8 cellular contexts compared by ENCODE assay signal in genomic region chr20:50450961-50451752, GRCh38. TPM values are rescaled to one million over a fixed set of nuclear protein-coding genes. Genes with fewer than 3 reads are reported as not detected.
DNase-seq lines count a peak whose midpoint lies in the region; ATAC-seq, FAIRE-seq and TF ChIP-seq lines count a peak whose summit lies in the region.

No MANE protein-coding gene starts in this region.

- peaks cover 2% of the 10 kb centered on the region; the same call in 1 of the 2 replicates for H3K23me2 ChIP-seq in H1 (ENCODE audit: low read depth, low read length)

- TF ChIP-seq POLR2A in H1 (IDR thresholded peaks at IDR 0.05; ENCODE audit: control extremely low read depth in 1 of 2, low read depth in 2 of 2, low read length in 2 of 2) (no peak), ovary (IDR thresholded peaks at IDR 0.05) (no peak)

- no peaks in the 10 kb centered on the region for H3K36me3 Mint-ChIP-seq in glutamatergic neuron (ENCODE audit: unreplicated experiment)

- TF ChIP-seq EP300 in H1 (IDR thresholded peaks at IDR 0.05; ENCODE audit: borderline replicate concordance in 1 of 2, low read depth in 2 of 2, low read length in 2 of 2), result 0 out of 3 replicates have a peak, but pooled peaks of 1 of the 2 experiments have one; percentile 22
- no peak for TF ChIP-seq EP300 in ovary (IDR thresholded peaks at IDR 0.05)

- no peak overlapping the region for H3K23ac ChIP-seq in H1 (ENCODE audit: insufficient read length)

- H3K36me3 ChIP-seq in H1 (ENCODE audit: control insufficient read depth in 2 of 4, insufficient read depth in 4 of 4, low read length in 3 of 4) (no peaks in the 10 kb centered on the region), ovary (no peaks in the 10 kb centered on the region)

- no peaks in the 10 kb centered on the region for H3K79me2 ChIP-seq in H1 (ENCODE audit: control insufficient read depth in 1 of 2, insufficient read depth in 2 of 2, low read length in 2 of 2)

- H4K20me1 ChIP-seq in H1 (replicated peaks in 1 of 2; ENCODE audit: control insufficient read depth in 1 of 2, insufficient read depth in 2 of 2, low read length in 2 of 2), result no peaks in the 10 kb centered on the region

- no peaks in the 10 kb centered on the region for H3K4me1 Mint-ChIP-seq in glutamatergic neuron (ENCODE audit: low read depth, unreplicated experiment)

- H3K9me3 Mint-ChIP-seq in glutamatergic neuron (ENCODE audit: unreplicated experiment), result peaks cover 5% of the 10 kb centered on the region

- no peaks in the 10 kb centered on the region for H3K27me3 ChIP-seq in H1 (replicated peaks in 1 of 4; ENCODE audit: control insufficient read depth in 3 of 4, extremely low read depth in 1 of 4, insufficient read depth in 3 of 4, low read length in 3 of 4)
- no peaks in the 10 kb centered on the region for H3K27me3 ChIP-seq in ovary

- H3K18ac ChIP-seq in H1 (ENCODE audit: extremely low read depth, low read length), result peak overlapping the region; percentile 83

- ATAC-seq in HG02588 (IDR thresholded peaks at IDR 0.05; ENCODE audit: unreplicated experiment), result peak; percentile 76

- no peak overlapping the region for H2BK120ac ChIP-seq in H1 (replicated peaks; ENCODE audit: low read depth, low read length)

- FAIRE-seq in H1 (lab: Jason Lieb, UNC), result no peak

- H3K4me1 ChIP-seq in H1 (replicated peaks in 1 of 4; ENCODE audit: control insufficient read depth in 3 of 4, insufficient read depth in 4 of 4, low read length in 3 of 4), result peaks cover 0 to 5% (median 3%) of the 10 kb centered on the region in 4 experiments; a peak in 4 of 7 replicates
- peaks cover 6% of the 10 kb centered on the region for H3K4me1 ChIP-seq in ovary (ENCODE audit: insufficient read depth)

- peaks cover 3% of the 10 kb centered on the region for H3K27me3 Mint-ChIP-seq in glutamatergic neuron (ENCODE audit: unreplicated experiment)

- peak overlapping the region; percentile 75 for H2BK5ac ChIP-seq in H1 (ENCODE audit: low read depth, low read length)

- DNase-seq in SKM-1 treated with dmso at 0.1 percent for 144 hours (lab: John Stamatoyannopoulos, UW; ENCODE audit: unreplicated experiment) (peak; percentile 61), SKM-1 (lab: John Stamatoyannopoulos, UW; ENCODE audit: unreplicated experiment) (no peak), NOMO-1 (lab: John Stamatoyannopoulos, UW; ENCODE audit: unreplicated experiment in 2 of 2) (peak; percentile 74 to 85), H1 (ENCODE audit: low read depth in 1 of 2, low spot score in 2 of 2) (peak in 1 of 2 experiments; percentile 62), ovary (peak in 3 of 5 donors; percentile 51 to 68 (median 55)), glutamatergic neuron (no peak)
- DNase-seq in activated effector memory CD4-positive, alpha-beta T cell treated with Interleukin-2 at 50 U/mL for 16 hours, result no peak

- H3K27ac ChIP-seq in H1 (ENCODE audit: low read depth, low read length) (no peak overlapping the region), ovary (peak overlapping the region; percentile 39 to 46)

- POLR2A ChIA-PET in H1 (lab: Charles Lee; ENCODE audit: partially characterized antibody), result interaction anchor here (1.4 kb wide), 1 partner anchor 261 kb away, joined by 3 read pairs; the partner anchor contains the start of gene CEBPB

- H4K8ac ChIP-seq in H1 (ENCODE audit: extremely low read depth, insufficient read depth, low read length), result peak overlapping the region; percentile 57; the same call in 1 of the 2 replicates

- H3K9ac ChIP-seq in H1 (replicated peaks in 1 of 4; ENCODE audit: extremely low read depth in 1 of 4, low read depth in 3 of 4, low read length in 3 of 4), result no peak overlapping the region

- H3K4me2 ChIP-seq in H1 (ENCODE audit: insufficient read depth in 1 of 2, low read depth in 2 of 2, low read length in 2 of 2), result peak overlapping the region; percentile 44 to 48

- H2BK15ac ChIP-seq in H1 (ENCODE audit: low read length), result peak overlapping the region; percentile 61; the same call in 1 of the 2 replicates

- H3K79me1 ChIP-seq in H1 (ENCODE audit: low read depth, low read length), result no peaks in the 10 kb centered on the region

- H3K4me3 ChIP-seq in H1 (ENCODE audit: extremely low read depth in 1 of 4, insufficient read depth in 2 of 4, low read depth in 3 of 4, low read length in 4 of 4), result no peak overlapping the region; a peak in 1 of 8 replicates
- peak overlapping the region; percentile 6 for H3K4me3 ChIP-seq in ovary

- H3K14ac ChIP-seq in H1 (ENCODE audit: insufficient read length), result no peak overlapping the region

- no peak overlapping the region for H3K4me3 Mint-ChIP-seq in glutamatergic neuron (ENCODE audit: unreplicated experiment)

- peak overlapping the region; percentile 30 for H4K91ac ChIP-seq in H1 (replicated peaks; ENCODE audit: insufficient read length, low read length)

- no peaks in the 10 kb centered on the region for H3K9me3 ChIP-seq in H1 (ENCODE audit: insufficient read depth in 2 of 2, low read depth in 1 of 2, low read length in 1 of 2)
- H3K9me3 ChIP-seq in ovary, result no peaks in the 10 kb centered on the region

- no peak overlapping the region for H3K56ac ChIP-seq in H1 (replicated peaks; ENCODE audit: insufficient read length, low read depth, low read length)

- H4K5ac ChIP-seq in H1 (ENCODE audit: insufficient read length, low read depth, low read length), result peak overlapping the region; percentile 24

- H2AK5ac ChIP-seq in H1 (ENCODE audit: low read depth, low read length), result no peak overlapping the region

- no peak overlapping the region for H3K27ac Mint-ChIP-seq in glutamatergic neuron (ENCODE audit: unreplicated experiment)

- peak overlapping the region; percentile 84 for H2BK12ac ChIP-seq in H1 (ENCODE audit: low read depth, low read length)

- TF ChIP-seq RAD21 in H1 (IDR thresholded peaks at IDR 0.05 in 1 of 2, conservative IDR thresholded peaks at IDR 0.05 in 1 of 2; ENCODE audit: low read depth in 2 of 2, low read length in 2 of 2), result no peak; a peak in 1 of 4 replicates

- TF ChIP-seq CTCF in H1 (IDR thresholded peaks at IDR 0.05; ENCODE audit: control extremely low read depth in 1 of 3, insufficient read depth in 1 of 3, low read depth in 1 of 3, low read length in 3 of 3), result no peak
- TF ChIP-seq CTCF in ovary (IDR thresholded peaks at IDR 0.05), result no peak
- no peak for TF ChIP-seq CTCF in glutamatergic neuron (IDR thresholded peaks at IDR 0.05; ENCODE audit: partially characterized antibody, unreplicated experiment)

- H2AFZ ChIP-seq in H1 (ENCODE audit: low read length), result peak overlapping the region; percentile 25

- CTCF ChIA-PET in H1 (lab: Charles Lee; ENCODE audit: partially characterized antibody), result interaction anchor here (0.9 to 2.0 kb wide), 9 partner anchors 9 to 480 kb away, joined by 3 to 16 read pairs (median 3); no protein-coding TSS in a partner anchor

- no peak overlapping the region for H2BK20ac ChIP-seq in H1 (ENCODE audit: low read length)

- no peak overlapping the region for H3K4ac ChIP-seq in H1 (replicated peaks; ENCODE audit: insufficient read length, low read depth, low read length)

- 59% methylated on average over 19 of the region's 19 CpGs; no CpG with 5 or more reads in 1 of the 2 experiments for WGBS in H1 (ENCODE audit: extremely low coverage in 1 of 2, insufficient coverage in 1 of 2, insufficient read length in 1 of 2, insufficient replicate concordance in 2 of 2, low coverage in 1 of 2, low lambda C conversion rate in 2 of 2, missing lambda C conversion rate in 1 of 2), 2 experiments
- WGBS in ovary, 3 donors, result 30 to 34% (median 33%) methylated on average over 19 of the region's 19 CpGs

- intact Hi-C loops in ovary (cut with DNase I), result loop anchor here in 1 of 4 donors (10.0 kb wide), 1 partner anchor 136 kb away; no protein-coding TSS in a partner anchor

TF ChIP-seq in H1, 55 proteins besides CTCF, POLR2A, EP300 and RAD21:
- peak; percentile 47; the same call in 1 of the 2 replicates for TF ChIP-seq CEBPB (IDR thresholded peaks at IDR 0.05; ENCODE audit: low read depth, low read length)
- TF ChIP-seq MAFK (IDR thresholded peaks at IDR 0.05; ENCODE audit: low read depth, low read length), result no peak
- no peak for TF ChIP-seq RXRA (IDR thresholded peaks at IDR 0.05; ENCODE audit: insufficient read depth, low read depth, low read length)
- no peak for TF ChIP-seq KDM1A (IDR thresholded peaks at IDR 0.05; ENCODE audit: borderline replicate concordance, low read length)
- TF ChIP-seq TEAD4 (IDR thresholded peaks at IDR 0.05; ENCODE audit: low read depth, low read length), result peak; percentile 91
- TF ChIP-seq SUZ12 (IDR thresholded peaks at IDR 0.05; ENCODE audit: low read length), result no peak
- no peak for TF ChIP-seq KDM4A (IDR thresholded peaks at IDR 0.05; ENCODE audit: low read depth, low read length, severe bottlenecking)
- no peak for TF ChIP-seq NRF1 (IDR thresholded peaks at IDR 0.05; ENCODE audit: low read depth, low read length)
TF ChIP-seq in H1: peak in this region for 2.

RNA-seq across cellular contexts. Expression of gene PTPN1, which starts 59.0 kb away (rescaled TPM):
- 30.8 and 32.1 TPM in 2 replicates for total RNA-seq in H1 (2021; fragmentation: NEBNext Ultra II Directional; extraction: Animal tissue kit (Norgen Biotek cat#: 25700))
- 18.4 and 18.6 TPM in 2 replicates for polyA plus RNA-seq in H1 (2011; rRNA removed)
- 18.0 TPM for polyA plus RNA-seq in H1 (2011; cell fraction: cytosol; rRNA removed)
- polyA plus RNA-seq in H1 (2011; cell fraction: nucleus; rRNA removed), result 19.0 TPM
- 20.7 to 26.6 TPM (median 24.5 TPM) in 4 replicates for polyA plus RNA-seq in H1 (2012, experiment 1 of 2)
- 15.2 TPM for polyA plus RNA-seq in H1 (2012, experiment 2 of 2)
- 24.8 TPM for polyA plus RNA-seq in H1 (2013, experiment 1 of 2)
- 23.8 TPM for polyA plus RNA-seq in H1 (2013, experiment 2 of 2)
- 18.1 and 19.4 TPM in 2 replicates for polyA minus RNA-seq in H1 (2011; rRNA and poly(A)+ RNA removed)
- polyA minus RNA-seq in H1 (2011; cell fraction: cytosol; rRNA and poly(A)+ RNA removed), result 10.7 TPM
- polyA minus RNA-seq in H1 (2011; cell fraction: nucleus; rRNA and poly(A)+ RNA removed), result 15.3 TPM
- 10 to 100 TPM; 17.6 to 31.1 (median 26.6) TPM for total RNA-seq in ovary
- polyA plus RNA-seq in ovary, result 10 to 100 TPM; 24.6 to 36.7 TPM
- total RNA-seq in glutamatergic neuron (ENCODE audit: unreplicated experiment), result 47.5 TPM

Comparison
In these comparisons a context has a peak if more than half of its experiments do, and no peak if none do; other contexts are left out.
1. DNase-seq: peak in SKM-1 treated with dmso at 0.1 percent for 144 hours (single experiment), NOMO-1 (2 of 2) and ovary (3 of 5); none in SKM-1 (single experiment), activated effector memory CD4-positive, alpha-beta T cell treated with Interleukin-2 at 50 U/mL for 16 hours (single experiment) and glutamatergic neuron (single experiment).